In genomic region chr2:101108357-101108756, GRCh38 we compare ENCODE assay signal across 17 cellular contexts.
DNase-seq lines count a peak whose midpoint lies in the region; ATAC-seq and TF ChIP-seq lines count a peak whose summit lies in the region.
"Had no signal": no experiment of that assay in that cellular context is flagged by ENCODE, and none has a peak within 500 bp of the region (broad histone marks: within the 10 kb centered on the region; RNA-seq: fewer than 3 reads in every experiment).

No MANE protein-coding gene starts in this region.

- H3K9me3 ChIP-seq in KOPT-K1 (ENCODE audit: insufficient read depth, low read length, poor library complexity, severe bottlenecking) (peaks cover 6% of the 10 kb centered on the region), WERI-Rb-1 (ENCODE audit: severe bottlenecking) (no peaks in the 10 kb centered on the region), stomach smooth muscle (ENCODE audit: control insufficient read depth in 2 of 2, low read length in 2 of 2) (no peaks in the 10 kb centered on the region)
- H3K9me3 ChIP-seq: SJCRH30 had no signal

- ATAC-seq in GM18520 (IDR thresholded peaks at IDR 0.05; ENCODE audit: unreplicated experiment): no peak

- H3K4me3 Mint-ChIP-seq in nephron: no peak overlapping the region
- H3K4me3 Mint-ChIP-seq: CD4-positive, CD25-positive, alpha-beta regulatory T cell had no signal

- TF ChIP-seq CTCF in WERI-Rb-1 (IDR thresholded peaks at IDR 0.05; ENCODE audit: low read depth, low read length) (no peak), nephron (IDR thresholded peaks at IDR 0.05; ENCODE audit: unreplicated experiment in 3 of 3) (no peak)

- H3K36me3 Mint-ChIP-seq in nephron (ENCODE audit: low read depth): peaks cover 10% of the 10 kb centered on the region
- H3K36me3 Mint-ChIP-seq: CD4-positive, CD25-positive, alpha-beta regulatory T cell had no signal

- no peak overlapping the region for H3K4me3 ChIP-seq in WERI-Rb-1 (ENCODE audit: low read depth, low read length)
- no peak overlapping the region for H3K4me3 ChIP-seq in stomach smooth muscle (ENCODE audit: low read length in 2 of 2)
- H3K4me3 ChIP-seq: SJCRH30 had no signal

- H3K36me3 ChIP-seq in KOPT-K1 (ENCODE audit: insufficient read depth, low read length): no peaks in the 10 kb centered on the region
- H3K36me3 ChIP-seq in WERI-Rb-1: no peaks in the 10 kb centered on the region; the same call in none of the 2 replicates
- no peaks in the 10 kb centered on the region for H3K36me3 ChIP-seq in stomach smooth muscle (ENCODE audit: control insufficient read depth in 2 of 2, insufficient read depth in 2 of 2, low read length in 2 of 2)
- H3K36me3 ChIP-seq: SJCRH30 had no signal

- DNase-seq in WERI-Rb-1: no peak
- no peak for DNase-seq in NCI-H526 treated with DMSO at 0.1 percent for 48 hours (lab: John Stamatoyannopoulos, UW)
- no peak for DNase-seq in activated CD4-positive, CD25-positive, alpha-beta regulatory T cell (lab: John Stamatoyannopoulos, UW)
- DNase-seq: CD4-positive, CD25-positive, alpha-beta regulatory T cell; EL; GF-D8; Kasumi-1; NCI-H1694 treated with DMSO at 0.1 percent for 48 hours; NCI-H2227 treated with DMSO at 0.1 percent for 48 hours; NCI-H510A; NCI-H748 treated with DMSO at 0.1 percent for 48 hours; NK-92 treated with Interleukin-12 subunit alpha and Interleukin-12 subunit beta, amount 100 ng/mL, for 24 hours; SJCRH30 had no signal

- H3K9ac ChIP-seq in stomach smooth muscle (ENCODE audit: low read length in 2 of 2): no peak overlapping the region

- H3K27ac Mint-ChIP-seq in nephron: peak overlapping the region; percentile 98 to 99 (median 99)

- no peaks in the 10 kb centered on the region for H3K27me3 ChIP-seq in WERI-Rb-1 (ENCODE audit: insufficient read depth, low read depth, severe bottlenecking)
- H3K27me3 ChIP-seq in stomach smooth muscle (ENCODE audit: control insufficient read depth in 1 of 2, insufficient read depth in 2 of 2, low read length in 2 of 2): no peaks in the 10 kb centered on the region
- H3K27me3 ChIP-seq: SJCRH30 had no signal

- H3K27ac ChIP-seq in KOPT-K1 (ENCODE audit: low read depth, low read length, poor library complexity, severe bottlenecking) (peak overlapping the region; percentile 74), WERI-Rb-1 (peak overlapping the region; percentile 95), stomach smooth muscle (ENCODE audit: low read length) (peak overlapping the region; percentile 19)
- H3K27ac ChIP-seq: SJCRH30 had no signal

- peaks cover 47% of the 10 kb centered on the region for H3K4me1 ChIP-seq in stomach smooth muscle (ENCODE audit: control insufficient read depth, insufficient read depth, low read length)

- H3K27me3 Mint-ChIP-seq in nephron (ENCODE audit: low read depth): no peaks in the 10 kb centered on the region

- H3K9me3 Mint-ChIP-seq in nephron: peaks cover 7% of the 10 kb centered on the region

- H3K4me1 Mint-ChIP-seq in nephron: peaks cover 72% of the 10 kb centered on the region

Comparison
In these comparisons a context has a peak if more than half of its experiments do, and no peak if none do; other contexts are left out.
1. H3K27ac ChIP-seq: peak in every context shown above with its lines; median percentile 95 in WERI-Rb-1; 74 in KOPT-K1; 19 in stomach smooth muscle.